ENCODE assay signal across 2 cellular contexts in the genomic region with DNA sequence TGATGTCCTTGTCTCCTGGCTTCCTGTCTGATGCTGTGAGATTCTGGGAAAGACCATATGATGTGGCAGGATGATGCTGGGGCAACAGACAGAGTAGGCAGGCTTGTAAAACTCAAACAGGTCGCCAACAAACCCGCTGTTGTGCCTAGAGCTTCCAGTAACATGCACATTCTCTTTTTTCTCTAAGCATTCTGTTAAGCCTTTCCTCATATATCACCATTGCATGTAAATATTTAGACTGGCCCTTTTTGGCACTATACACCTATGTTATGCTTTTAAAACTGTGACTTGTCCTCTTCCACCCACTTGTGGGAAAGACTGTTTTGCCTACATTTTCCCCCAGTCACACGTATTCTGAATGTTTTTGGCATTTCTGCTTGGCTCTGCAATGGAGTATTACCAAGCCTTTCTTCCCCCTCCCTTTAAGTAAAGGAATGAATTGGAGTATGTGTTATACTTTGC.
A peak's percentile ranks its signal among the peaks of the same experiment; 100 is the strongest.
TF ChIP-seq lines count a peak whose summit lies in the region.

No MANE protein-coding gene starts in this region.

TF ChIP-seq in IMR-90, 13 proteins besides CTCF, POLR2A, EP300 and RAD21:
- TF ChIP-seq BHLHE40 (IDR thresholded peaks at IDR 0.05; ENCODE audit: low read depth, low read length) (peak; percentile 25; the same call in 1 of the 2 replicates), FOS (IDR thresholded peaks at IDR 0.05; ENCODE audit: low read depth, low read length) (peak; percentile 26; the same call in 1 of the 2 replicates), MAZ (IDR thresholded peaks at IDR 0.05; ENCODE audit: borderline replicate concordance, low read depth, low read length) (no peak)

TF ChIP-seq in HepG2, 621 proteins besides CTCF, POLR2A, EP300 and RAD21:
- TF ChIP-seq, protein P1, sequence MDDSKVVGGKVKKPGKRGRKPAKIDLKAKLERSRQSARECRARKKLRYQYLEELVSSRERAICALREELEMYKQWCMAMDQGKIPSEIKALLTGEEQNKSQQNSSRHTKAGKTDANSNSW (CRISPR knock-in tag; IDR thresholded peaks at IDR 0.05; ENCODE audit: borderline replicate concordance), result no peak
- TF ChIP-seq, protein P2, sequence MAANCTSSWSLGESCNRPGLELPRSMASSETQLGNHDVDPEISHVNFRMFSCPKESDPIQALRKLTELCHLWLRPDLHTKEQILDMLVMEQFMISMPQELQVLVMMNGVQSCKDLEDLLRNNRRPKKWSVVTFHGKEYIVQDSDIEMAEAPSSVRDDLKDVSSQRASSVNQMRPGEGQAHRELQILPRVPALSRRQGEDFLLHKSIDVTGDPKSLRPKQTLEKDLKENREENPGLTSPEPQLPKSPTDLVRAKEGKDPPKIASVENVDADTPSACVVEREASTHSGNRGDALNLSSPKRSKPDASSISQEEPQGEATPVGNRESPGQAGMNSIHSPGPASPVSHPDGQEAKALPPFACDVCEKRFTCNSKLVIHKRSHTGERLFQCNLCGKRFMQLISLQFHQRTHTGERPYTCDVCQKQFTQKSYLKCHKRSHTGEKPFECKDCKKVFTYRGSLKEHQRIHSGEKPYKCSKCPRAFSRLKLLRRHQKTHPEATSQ (CRISPR knock-in tag; IDR thresholded peaks at IDR 0.05; ENCODE audit: borderline replicate concordance), result no peak
- TF ChIP-seq, protein P3, sequence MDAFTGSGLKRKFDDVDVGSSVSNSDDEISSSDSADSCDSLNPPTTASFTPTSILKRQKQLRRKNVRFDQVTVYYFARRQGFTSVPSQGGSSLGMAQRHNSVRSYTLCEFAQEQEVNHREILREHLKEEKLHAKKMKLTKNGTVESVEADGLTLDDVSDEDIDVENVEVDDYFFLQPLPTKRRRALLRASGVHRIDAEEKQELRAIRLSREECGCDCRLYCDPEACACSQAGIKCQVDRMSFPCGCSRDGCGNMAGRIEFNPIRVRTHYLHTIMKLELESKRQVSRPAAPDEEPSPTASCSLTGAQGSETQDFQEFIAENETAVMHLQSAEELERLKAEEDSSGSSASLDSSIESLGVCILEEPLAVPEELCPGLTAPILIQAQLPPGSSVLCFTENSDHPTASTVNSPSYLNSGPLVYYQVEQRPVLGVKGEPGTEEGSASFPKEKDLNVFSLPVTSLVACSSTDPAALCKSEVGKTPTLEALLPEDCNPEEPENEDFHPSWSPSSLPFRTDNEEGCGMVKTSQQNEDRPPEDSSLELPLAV (CRISPR knock-in tag; conservative IDR thresholded peaks at IDR 0.05; ENCODE audit: low read depth), result no peak
- TF ChIP-seq POLR2AphosphoS5 (IDR thresholded peaks at IDR 0.05; ENCODE audit: low read depth, low read length) (no peak), CHCHD3 (CRISPR knock-in tag; IDR thresholded peaks at IDR 0.05) (no peak), ZNF101 (CRISPR knock-in tag; IDR thresholded peaks at IDR 0.05; ENCODE audit: borderline replicate concordance, low read depth) (no peak), STAT5B (CRISPR knock-in tag; IDR thresholded peaks at IDR 0.05) (no peak), ZNF282 (IDR thresholded peaks at IDR 0.05; ENCODE audit: partially characterized antibody) (no peak), ZNF234 (CRISPR knock-in tag; conservative IDR thresholded peaks at IDR 0.05) (no peak), GTF2F1 (IDR thresholded peaks at IDR 0.05; ENCODE audit: low read length) (no peak), ARID2 (CRISPR knock-in tag; IDR thresholded peaks at IDR 0.05; ENCODE audit: borderline replicate concordance) (no peak), TP53 (CRISPR knock-in tag; conservative IDR thresholded peaks at IDR 0.05) (no peak), ZNF121 (CRISPR knock-in tag; IDR thresholded peaks at IDR 0.05) (no peak), RBFOX2 (IDR thresholded peaks at IDR 0.05; ENCODE audit: low read depth, low read length) (no peak), ZNF563 (CRISPR knock-in tag; IDR thresholded peaks at IDR 0.05) (no peak)
- TF ChIP-seq, protein P4, sequence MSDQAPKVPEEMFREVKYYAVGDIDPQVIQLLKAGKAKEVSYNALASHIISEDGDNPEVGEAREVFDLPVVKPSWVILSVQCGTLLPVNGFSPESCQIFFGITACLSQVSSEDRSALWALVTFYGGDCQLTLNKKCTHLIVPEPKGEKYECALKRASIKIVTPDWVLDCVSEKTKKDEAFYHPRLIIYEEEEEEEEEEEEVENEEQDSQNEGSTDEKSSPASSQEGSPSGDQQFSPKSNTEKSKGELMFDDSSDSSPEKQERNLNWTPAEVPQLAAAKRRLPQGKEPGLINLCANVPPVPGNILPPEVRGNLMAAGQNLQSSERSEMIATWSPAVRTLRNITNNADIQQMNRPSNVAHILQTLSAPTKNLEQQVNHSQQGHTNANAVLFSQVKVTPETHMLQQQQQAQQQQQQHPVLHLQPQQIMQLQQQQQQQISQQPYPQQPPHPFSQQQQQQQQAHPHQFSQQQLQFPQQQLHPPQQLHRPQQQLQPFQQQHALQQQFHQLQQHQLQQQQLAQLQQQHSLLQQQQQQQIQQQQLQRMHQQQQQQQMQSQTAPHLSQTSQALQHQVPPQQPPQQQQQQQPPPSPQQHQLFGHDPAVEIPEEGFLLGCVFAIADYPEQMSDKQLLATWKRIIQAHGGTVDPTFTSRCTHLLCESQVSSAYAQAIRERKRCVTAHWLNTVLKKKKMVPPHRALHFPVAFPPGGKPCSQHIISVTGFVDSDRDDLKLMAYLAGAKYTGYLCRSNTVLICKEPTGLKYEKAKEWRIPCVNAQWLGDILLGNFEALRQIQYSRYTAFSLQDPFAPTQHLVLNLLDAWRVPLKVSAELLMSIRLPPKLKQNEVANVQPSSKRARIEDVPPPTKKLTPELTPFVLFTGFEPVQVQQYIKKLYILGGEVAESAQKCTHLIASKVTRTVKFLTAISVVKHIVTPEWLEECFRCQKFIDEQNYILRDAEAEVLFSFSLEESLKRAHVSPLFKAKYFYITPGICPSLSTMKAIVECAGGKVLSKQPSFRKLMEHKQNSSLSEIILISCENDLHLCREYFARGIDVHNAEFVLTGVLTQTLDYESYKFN (CRISPR knock-in tag; conservative IDR thresholded peaks at IDR 0.05), result no peak
- TF ChIP-seq, protein P5, sequence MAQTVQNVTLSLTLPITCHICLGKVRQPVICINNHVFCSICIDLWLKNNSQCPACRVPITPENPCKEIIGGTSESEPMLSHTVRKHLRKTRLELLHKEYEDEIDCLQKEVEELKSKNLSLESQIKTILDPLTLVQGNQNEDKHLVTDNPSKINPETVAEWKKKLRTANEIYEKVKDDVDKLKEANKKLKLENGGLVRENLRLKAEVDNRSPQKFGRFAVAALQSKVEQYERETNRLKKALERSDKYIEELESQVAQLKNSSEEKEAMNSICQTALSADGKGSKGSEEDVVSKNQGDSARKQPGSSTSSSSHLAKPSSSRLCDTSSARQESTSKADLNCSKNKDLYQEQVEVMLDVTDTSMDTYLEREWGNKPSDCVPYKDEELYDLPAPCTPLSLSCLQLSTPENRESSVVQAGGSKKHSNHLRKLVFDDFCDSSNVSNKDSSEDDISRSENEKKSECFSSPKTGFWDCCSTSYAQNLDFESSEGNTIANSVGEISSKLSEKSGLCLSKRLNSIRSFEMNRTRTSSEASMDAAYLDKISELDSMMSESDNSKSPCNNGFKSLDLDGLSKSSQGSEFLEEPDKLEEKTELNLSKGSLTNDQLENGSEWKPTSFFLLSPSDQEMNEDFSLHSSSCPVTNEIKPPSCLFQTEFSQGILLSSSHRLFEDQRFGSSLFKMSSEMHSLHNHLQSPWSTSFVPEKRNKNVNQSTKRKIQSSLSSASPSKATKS (CRISPR knock-in tag; IDR thresholded peaks at IDR 0.05), result no peak
- TF ChIP-seq, protein P6, sequence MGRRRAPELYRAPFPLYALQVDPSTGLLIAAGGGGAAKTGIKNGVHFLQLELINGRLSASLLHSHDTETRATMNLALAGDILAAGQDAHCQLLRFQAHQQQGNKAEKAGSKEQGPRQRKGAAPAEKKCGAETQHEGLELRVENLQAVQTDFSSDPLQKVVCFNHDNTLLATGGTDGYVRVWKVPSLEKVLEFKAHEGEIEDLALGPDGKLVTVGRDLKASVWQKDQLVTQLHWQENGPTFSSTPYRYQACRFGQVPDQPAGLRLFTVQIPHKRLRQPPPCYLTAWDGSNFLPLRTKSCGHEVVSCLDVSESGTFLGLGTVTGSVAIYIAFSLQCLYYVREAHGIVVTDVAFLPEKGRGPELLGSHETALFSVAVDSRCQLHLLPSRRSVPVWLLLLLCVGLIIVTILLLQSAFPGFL (CRISPR knock-in tag; IDR thresholded peaks at IDR 0.05), result no peak
- TF ChIP-seq, protein P7, sequence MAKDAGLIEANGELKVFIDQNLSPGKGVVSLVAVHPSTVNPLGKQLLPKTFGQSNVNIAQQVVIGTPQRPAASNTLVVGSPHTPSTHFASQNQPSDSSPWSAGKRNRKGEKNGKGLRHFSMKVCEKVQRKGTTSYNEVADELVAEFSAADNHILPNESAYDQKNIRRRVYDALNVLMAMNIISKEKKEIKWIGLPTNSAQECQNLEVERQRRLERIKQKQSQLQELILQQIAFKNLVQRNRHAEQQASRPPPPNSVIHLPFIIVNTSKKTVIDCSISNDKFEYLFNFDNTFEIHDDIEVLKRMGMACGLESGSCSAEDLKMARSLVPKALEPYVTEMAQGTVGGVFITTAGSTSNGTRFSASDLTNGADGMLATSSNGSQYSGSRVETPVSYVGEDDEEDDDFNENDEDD (CRISPR knock-in tag; IDR thresholded peaks at IDR 0.05; ENCODE audit: borderline replicate concordance), result no peak
